ENCODE assay signal across 8 cellular contexts in genomic region chr20:38747495-38748096, GRCh38. TPM values are rescaled to one million over a fixed set of nuclear protein-coding genes. Genes with fewer than 3 reads are reported as not detected.
DNase-seq lines count a peak whose midpoint lies in the region; ATAC-seq and TF ChIP-seq lines count a peak whose summit lies in the region.

No MANE protein-coding gene starts in this region.

- H3K27me3 Mint-ChIP-seq in CD14-positive monocyte (ENCODE audit: low read depth in 3 of 3), result peaks cover 9 to 24% (median 9%) of the 10 kb centered on the region in 3 donors
- H3K27me3 Mint-ChIP-seq in central memory CD8-positive, alpha-beta T cell, result peaks cover 7% of the 10 kb centered on the region
- H3K27me3 Mint-ChIP-seq in nephron (ENCODE audit: low read depth), result peaks cover 22% of the 10 kb centered on the region

- H3K9ac ChIP-seq in HUES64 (ENCODE audit: low read depth, low read length), result no peak overlapping the region

- H3K9me3 Mint-ChIP-seq in CD14-positive monocyte, result no peaks in the 10 kb centered on the region
- no peaks in the 10 kb centered on the region for H3K9me3 Mint-ChIP-seq in central memory CD8-positive, alpha-beta T cell
- H3K9me3 Mint-ChIP-seq in nephron, result no peaks in the 10 kb centered on the region

- peaks cover 10% of the 10 kb centered on the region; the same call in 1 of the 2 replicates for H3K4me1 ChIP-seq in HUES64 (ENCODE audit: insufficient read depth, low read length)

- no peak for TF ChIP-seq CTCF in CD14-positive monocyte (IDR thresholded peaks at IDR 0.05)
- TF ChIP-seq CTCF in nephron (IDR thresholded peaks at IDR 0.05; ENCODE audit: unreplicated experiment in 3 of 3), result no peak

- H3K4me1 Mint-ChIP-seq in CD14-positive monocyte (peaks cover 19% of the 10 kb centered on the region), nephron (peaks cover 6% of the 10 kb centered on the region)
- peaks cover 32% of the 10 kb centered on the region for H3K4me1 Mint-ChIP-seq in central memory CD8-positive, alpha-beta T cell

- H3K9me3 ChIP-seq in HUES64 (ENCODE audit: insufficient read depth, low read depth, low read length), result no peaks in the 10 kb centered on the region

- H3K4me3 Mint-ChIP-seq in CD14-positive monocyte (peak overlapping the region; percentile 77 to 88), nephron (peak overlapping the region; percentile 99 to 100 (median 100))
- peak overlapping the region; percentile 97 for H3K4me3 Mint-ChIP-seq in central memory CD8-positive, alpha-beta T cell

- no peak for ATAC-seq in central memory CD8-positive, alpha-beta T cell (replicated peaks; ENCODE audit: extremely low read depth, poor library complexity, severe bottlenecking)
- ATAC-seq in GM21619 (IDR thresholded peaks at IDR 0.05; ENCODE audit: unreplicated experiment) (no peak), GM21528 (IDR thresholded peaks at IDR 0.05; ENCODE audit: low FRiP score, unreplicated experiment) (no peak), HG03095 (IDR thresholded peaks at IDR 0.05; ENCODE audit: unreplicated experiment) (no peak)

- peaks cover 15% of the 10 kb centered on the region for H3K36me3 ChIP-seq in HUES64 (ENCODE audit: insufficient read depth, low read length)

- DNase-seq in CD14-positive monocyte (ENCODE audit: low spot score) (no peak), HK-2 (ENCODE audit: unreplicated experiment) (no peak)
- DNase-seq in central memory CD8-positive, alpha-beta T cell (ENCODE audit: low spot score in 2 of 2), result no peak

- peaks cover 12 to 14% of the 10 kb centered on the region in 2 donors for H3K36me3 Mint-ChIP-seq in CD14-positive monocyte
- H3K36me3 Mint-ChIP-seq in central memory CD8-positive, alpha-beta T cell (ENCODE audit: insufficient read depth), result peaks cover 16% of the 10 kb centered on the region
- peaks cover 12% of the 10 kb centered on the region for H3K36me3 Mint-ChIP-seq in nephron (ENCODE audit: low read depth)

- intact Hi-C loops in CD14-positive monocyte (cut with micrococcal nuclease), result loop anchor here (5.0 kb wide), 1 partner anchor 100 kb away; no protein-coding TSS in a partner anchor

- H3K27ac ChIP-seq in HUES64 (ENCODE audit: low read depth, low read length), result no peak overlapping the region

- H3K4me3 ChIP-seq in HUES64 (ENCODE audit: low read length), result peak overlapping the region; percentile 92

- 20% methylated on average over 39 of the region's 39 CpGs for WGBS in HUES64

- H3K27ac Mint-ChIP-seq in CD14-positive monocyte, result peak overlapping the region in 5 of 7 donors; percentile 47 to 100 (median 98)
- H3K27ac Mint-ChIP-seq in central memory CD8-positive, alpha-beta T cell (ENCODE audit: low read depth), result peak overlapping the region; percentile 99
- H3K27ac Mint-ChIP-seq in nephron, result peak overlapping the region; percentile 94 to 99 (median 99)

- peaks cover 22% of the 10 kb centered on the region for H3K27me3 ChIP-seq in HUES64 (ENCODE audit: insufficient read depth, low read length)

RNA-seq across cellular contexts. Expression of gene ACTR5, which starts 0.7 kb away (rescaled TPM):
- polyA plus RNA-seq in CD14-positive monocyte, result 1 to 10 TPM; 6.6 to 7.3 TPM
- 10.3 TPM for polyA plus RNA-seq in HUES64 (2013, experiment 1 of 2)
- 8.9 TPM for polyA plus RNA-seq in HUES64 (2013, experiment 2 of 2)

RNA-seq across cellular contexts. Expression of gene SLC32A1, which starts 23.3 kb away (rescaled TPM):
- polyA plus RNA-seq in CD14-positive monocyte, result not detected
- polyA plus RNA-seq in HUES64 (2013, experiment 1 of 2), result 0.15 TPM
- 0.13 TPM for polyA plus RNA-seq in HUES64 (2013, experiment 2 of 2)

RNA-seq across cellular contexts. Expression of gene PPP1R16B, which starts 57.9 kb away (rescaled TPM):
- polyA plus RNA-seq in CD14-positive monocyte, result 1 to 10 TPM; 1.1 to 1.4 TPM
- 4.2 TPM for polyA plus RNA-seq in HUES64 (2013, experiment 1 of 2)
- polyA plus RNA-seq in HUES64 (2013, experiment 2 of 2), result 4.4 TPM
